Comparison of ENCODE assay signal across 1 cellular context in genomic region chr1:109438798-109439297, GRCh38.
TF ChIP-seq lines count a peak whose summit lies in the region.

No MANE protein-coding gene starts in this region.

TF ChIP-seq in HepG2, 621 proteins besides CTCF, POLR2A, EP300 and RAD21 (continues in another document):
- 0 out of 2 replicates have a peak, but pooled peaks have one; percentile 24 for TF ChIP-seq NR2F2 (IDR thresholded peaks at IDR 0.05; ENCODE audit: borderline replicate concordance, low read depth)
- TF ChIP-seq NR2C2 (CRISPR knock-in tag; IDR thresholded peaks at IDR 0.05; ENCODE audit: borderline replicate concordance) = peak; percentile 43; the same call in 1 of the 2 replicates
- no peak for TF ChIP-seq ZFP90 (CRISPR knock-in tag; IDR thresholded peaks at IDR 0.05; ENCODE audit: borderline replicate concordance)
- peak; percentile 37; the same call in 1 of the 2 replicates for TF ChIP-seq ARID3A (IDR thresholded peaks at IDR 0.05; ENCODE audit: low read depth, low read length)
- peak; percentile 64; the same call in 1 of the 2 replicates for TF ChIP-seq ZNF644 (CRISPR knock-in tag; IDR thresholded peaks at IDR 0.05; ENCODE audit: low read depth)
- TF ChIP-seq SAP130 (CRISPR knock-in tag; IDR thresholded peaks at IDR 0.05; ENCODE audit: low read depth) = peak; percentile 59
- TF ChIP-seq FOXK2 (IDR thresholded peaks at IDR 0.05) = no peak
- 0 out of 2 replicates have a peak, but pooled peaks have one; percentile 48 for TF ChIP-seq JUN (CRISPR knock-in tag; IDR thresholded peaks at IDR 0.05)
- TF ChIP-seq MEF2D (CRISPR knock-in tag; IDR thresholded peaks at IDR 0.05) = peak; percentile 99
- 0 out of 2 replicates have a peak, but pooled peaks have one; percentile 14 for TF ChIP-seq SIX1 (CRISPR knock-in tag; IDR thresholded peaks at IDR 0.05; ENCODE audit: borderline replicate concordance)
- TF ChIP-seq SNRNP70 (IDR thresholded peaks at IDR 0.05; ENCODE audit: low read depth, low read length) = no peak
- no peak for TF ChIP-seq TBP (CRISPR knock-in tag; IDR thresholded peaks at IDR 0.05)
- no peak for TF ChIP-seq TFDP2 (CRISPR knock-in tag; IDR thresholded peaks at IDR 0.05)
- TF ChIP-seq MED1 (CRISPR knock-in tag; IDR thresholded peaks at IDR 0.05) = 0 out of 2 replicates have a peak, but pooled peaks have one; percentile 16
- peak; percentile 16; the same call in 1 of the 2 replicates for TF ChIP-seq NFE2L2 (IDR thresholded peaks at IDR 0.05; ENCODE audit: low read length)
- peak; percentile 41; the same call in 1 of the 2 replicates for TF ChIP-seq RXRB (CRISPR knock-in tag; IDR thresholded peaks at IDR 0.05; ENCODE audit: borderline replicate concordance)
- TF ChIP-seq NFKB2 (CRISPR knock-in tag; IDR thresholded peaks at IDR 0.05; ENCODE audit: borderline replicate concordance) = no peak
- 0 out of 2 replicates have a peak, but pooled peaks have one; percentile 10 for TF ChIP-seq MIXL1 (CRISPR knock-in tag; IDR thresholded peaks at IDR 0.05)
- 0 out of 2 replicates have a peak, but pooled peaks have one; percentile 13 for TF ChIP-seq CREM (IDR thresholded peaks at IDR 0.05)
- no peak for TF ChIP-seq CREM (CRISPR knock-in tag; IDR thresholded peaks at IDR 0.05)
- TF ChIP-seq SP4 (CRISPR knock-in tag; IDR thresholded peaks at IDR 0.05) = no peak
- peak; percentile 37; the same call in 1 of the 2 replicates for TF ChIP-seq GATAD2A (CRISPR knock-in tag; IDR thresholded peaks at IDR 0.05)
- TF ChIP-seq FOSL2 (CRISPR knock-in tag; IDR thresholded peaks at IDR 0.05) = peak; percentile 87
- no peak for TF ChIP-seq GABPA (IDR thresholded peaks at IDR 0.05; ENCODE audit: low read depth, low read length)
- 0 out of 2 replicates have a peak, but pooled peaks have one; percentile 11 for TF ChIP-seq GABPA (CRISPR knock-in tag; IDR thresholded peaks at IDR 0.05; ENCODE audit: low read depth)
- TF ChIP-seq THAP11 (CRISPR knock-in tag; IDR thresholded peaks at IDR 0.05) = no peak
- no peak for TF ChIP-seq MAF1 (CRISPR knock-in tag; IDR thresholded peaks at IDR 0.05; ENCODE audit: borderline replicate concordance)
- TF ChIP-seq SOX13 (IDR thresholded peaks at IDR 0.05) = no peak
- TF ChIP-seq SOX13 (CRISPR knock-in tag; conservative IDR thresholded peaks at IDR 0.05 in 1 of 2, IDR thresholded peaks at IDR 0.05 in 1 of 2) = no peak
- TF ChIP-seq ERF (CRISPR knock-in tag; IDR thresholded peaks at IDR 0.05) = no peak
- TF ChIP-seq NR2F1 (CRISPR knock-in tag; IDR thresholded peaks at IDR 0.05) = peak; percentile 43 to 72; a peak in 3 of 4 replicates
- no peak for TF ChIP-seq MEIS2 (CRISPR knock-in tag; IDR thresholded peaks at IDR 0.05)
- TF ChIP-seq, protein P1, sequence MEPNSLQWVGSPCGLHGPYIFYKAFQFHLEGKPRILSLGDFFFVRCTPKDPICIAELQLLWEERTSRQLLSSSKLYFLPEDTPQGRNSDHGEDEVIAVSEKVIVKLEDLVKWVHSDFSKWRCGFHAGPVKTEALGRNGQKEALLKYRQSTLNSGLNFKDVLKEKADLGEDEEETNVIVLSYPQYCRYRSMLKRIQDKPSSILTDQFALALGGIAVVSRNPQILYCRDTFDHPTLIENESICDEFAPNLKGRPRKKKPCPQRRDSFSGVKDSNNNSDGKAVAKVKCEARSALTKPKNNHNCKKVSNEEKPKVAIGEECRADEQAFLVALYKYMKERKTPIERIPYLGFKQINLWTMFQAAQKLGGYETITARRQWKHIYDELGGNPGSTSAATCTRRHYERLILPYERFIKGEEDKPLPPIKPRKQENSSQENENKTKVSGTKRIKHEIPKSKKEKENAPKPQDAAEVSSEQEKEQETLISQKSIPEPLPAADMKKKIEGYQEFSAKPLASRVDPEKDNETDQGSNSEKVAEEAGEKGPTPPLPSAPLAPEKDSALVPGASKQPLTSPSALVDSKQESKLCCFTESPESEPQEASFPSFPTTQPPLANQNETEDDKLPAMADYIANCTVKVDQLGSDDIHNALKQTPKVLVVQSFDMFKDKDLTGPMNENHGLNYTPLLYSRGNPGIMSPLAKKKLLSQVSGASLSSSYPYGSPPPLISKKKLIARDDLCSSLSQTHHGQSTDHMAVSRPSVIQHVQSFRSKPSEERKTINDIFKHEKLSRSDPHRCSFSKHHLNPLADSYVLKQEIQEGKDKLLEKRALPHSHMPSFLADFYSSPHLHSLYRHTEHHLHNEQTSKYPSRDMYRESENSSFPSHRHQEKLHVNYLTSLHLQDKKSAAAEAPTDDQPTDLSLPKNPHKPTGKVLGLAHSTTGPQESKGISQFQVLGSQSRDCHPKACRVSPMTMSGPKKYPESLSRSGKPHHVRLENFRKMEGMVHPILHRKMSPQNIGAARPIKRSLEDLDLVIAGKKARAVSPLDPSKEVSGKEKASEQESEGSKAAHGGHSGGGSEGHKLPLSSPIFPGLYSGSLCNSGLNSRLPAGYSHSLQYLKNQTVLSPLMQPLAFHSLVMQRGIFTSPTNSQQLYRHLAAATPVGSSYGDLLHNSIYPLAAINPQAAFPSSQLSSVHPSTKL (CRISPR knock-in tag; IDR thresholded peaks at IDR 0.05) = peak; percentile 48
- no peak for TF ChIP-seq ZNF142 (CRISPR knock-in tag; IDR thresholded peaks at IDR 0.05)
- no peak for TF ChIP-seq FIP1L1 (IDR thresholded peaks at IDR 0.05; ENCODE audit: borderline replicate concordance, insufficient read depth, low read depth, low read length)
- TF ChIP-seq HMGXB3 (CRISPR knock-in tag; IDR thresholded peaks at IDR 0.05; ENCODE audit: borderline replicate concordance) = 0 out of 2 replicates have a peak, but pooled peaks have one; percentile 70
- TF ChIP-seq SOX6 (IDR thresholded peaks at IDR 0.05) = no peak
- TF ChIP-seq SOX6 (CRISPR knock-in tag; IDR thresholded peaks at IDR 0.05) = 0 out of 2 replicates have a peak, but pooled peaks have one; percentile 33
- TF ChIP-seq NR2F6 (IDR thresholded peaks at IDR 0.05) = peak; percentile 71; the same call in 1 of the 2 replicates
- TF ChIP-seq NR2F6 (CRISPR knock-in tag; IDR thresholded peaks at IDR 0.05) = peak; percentile 37; the same call in 1 of the 2 replicates
- 0 out of 2 replicates have a peak, but pooled peaks have one; percentile 8 for TF ChIP-seq SOX5 (CRISPR knock-in tag; IDR thresholded peaks at IDR 0.05; ENCODE audit: borderline replicate concordance)
- TF ChIP-seq, protein P2, sequence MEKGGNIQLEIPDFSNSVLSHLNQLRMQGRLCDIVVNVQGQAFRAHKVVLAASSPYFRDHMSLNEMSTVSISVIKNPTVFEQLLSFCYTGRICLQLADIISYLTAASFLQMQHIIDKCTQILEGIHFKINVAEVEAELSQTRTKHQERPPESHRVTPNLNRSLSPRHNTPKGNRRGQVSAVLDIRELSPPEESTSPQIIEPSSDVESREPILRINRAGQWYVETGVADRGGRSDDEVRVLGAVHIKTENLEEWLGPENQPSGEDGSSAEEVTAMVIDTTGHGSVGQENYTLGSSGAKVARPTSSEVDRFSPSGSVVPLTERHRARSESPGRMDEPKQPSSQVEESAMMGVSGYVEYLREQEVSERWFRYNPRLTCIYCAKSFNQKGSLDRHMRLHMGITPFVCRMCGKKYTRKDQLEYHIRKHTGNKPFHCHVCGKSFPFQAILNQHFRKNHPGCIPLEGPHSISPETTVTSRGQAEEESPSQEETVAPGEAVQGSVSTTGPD (CRISPR knock-in tag; IDR thresholded peaks at IDR 0.05) = no peak
